1 cellular context compared by ENCODE assay signal in genomic region chr1:37692834-37693175, GRCh38.
A peak's percentile ranks its signal among the peaks of the same experiment; 100 is the strongest.
TF ChIP-seq lines count a peak whose summit lies in the region.

No MANE protein-coding gene starts in this region.

TF ChIP-seq in K562, 482 proteins besides CTCF, POLR2A, EP300 and RAD21 (continued from another document):
- TF ChIP-seq ZNF609 (CRISPR knock-in tag; IDR thresholded peaks at IDR 0.05; ENCODE audit: borderline replicate concordance) (no peak), SAP30 (IDR thresholded peaks at IDR 0.05; ENCODE audit: borderline replicate concordance, insufficient read depth, low read depth, low read length, poor library complexity, severe bottlenecking) (no peak), MTA3 (IDR thresholded peaks at IDR 0.05; ENCODE audit: borderline replicate concordance) (0 out of 2 replicates have a peak, but pooled peaks have one; percentile 22)
